7 cellular contexts compared by ENCODE assay signal in genomic region chr19:41581068-41581467, GRCh38. TPM values are rescaled to one million over a fixed set of nuclear protein-coding genes. Genes with fewer than 3 reads are reported as not detected.
"Had no signal": no experiment of that assay in that cellular context is flagged by ENCODE, and none has a peak within 500 bp of the region (broad histone marks: within the 10 kb centered on the region; RNA-seq: fewer than 3 reads in every experiment).

No MANE protein-coding gene starts in this region.

RNA-seq across cellular contexts. Expression of gene CEACAM21, which starts 5.1 kb away (rescaled TPM):
- total RNA-seq: GM23248, GM23338, H1, H7, H9, HFFc6 had no signal
- polyA plus RNA-seq: GM23248, GM23338, H1 had no signal

RNA-seq across cellular contexts. Expression of gene CEACAM4, which starts 45.8 kb away (rescaled TPM):
- total RNA-seq: GM23248, GM23338, H1, H4, H7, H9, HFFc6 had no signal
- polyA plus RNA-seq: GM23248, GM23338, H1 had no signal
